Comparison of ENCODE assay signal across 12 cellular contexts in genomic region chr11:72776844-72777754, GRCh38. TPM values are rescaled to one million over a fixed set of nuclear protein-coding genes. Genes with fewer than 3 reads are reported as not detected.
DNase-seq lines count a peak whose midpoint lies in the region; ATAC-seq and TF ChIP-seq lines count a peak whose summit lies in the region.
"Had no signal": no experiment of that assay in that cellular context is flagged by ENCODE, and none has a peak within 500 bp of the region (broad histone marks: within the 10 kb centered on the region; RNA-seq: fewer than 3 reads in every experiment).

No MANE protein-coding gene starts in this region.

- H3K9ac ChIP-seq in endodermal cell (ENCODE audit: extremely low read depth, low read length, poor library complexity, severe bottlenecking) (no peak overlapping the region), mesendoderm (ENCODE audit: low read length) (no peak overlapping the region)

- H3K4me2 ChIP-seq in mesendoderm (ENCODE audit: low read length), result no peak overlapping the region
- H3K4me2 ChIP-seq: A549 had no signal

- no peak overlapping the region for H4K8ac ChIP-seq in mesendoderm (ENCODE audit: low read depth, low read length)

- H3K4me1 Mint-ChIP-seq in endodermal cell, result peaks cover 6% of the 10 kb centered on the region
- H3K4me1 Mint-ChIP-seq in type B pancreatic cell (ENCODE audit: unreplicated experiment), result peaks cover 57% of the 10 kb centered on the region

- H3K27ac Mint-ChIP-seq in endodermal cell (no peak overlapping the region), type B pancreatic cell (peak overlapping the region; percentile 70)

- H3K4ac ChIP-seq in mesendoderm (ENCODE audit: low read depth, low read length), result no peak overlapping the region

- H2BK15ac ChIP-seq in mesendoderm (replicated peaks; ENCODE audit: low read depth), result no peak overlapping the region

- H2BK120ac ChIP-seq in mesendoderm (ENCODE audit: low read depth, low read length), result no peak overlapping the region

- H3K4me3 ChIP-seq in endodermal cell (ENCODE audit: low read length), result no peak overlapping the region
- H3K4me3 ChIP-seq in mesendoderm (ENCODE audit: low read length), result no peak overlapping the region
- H3K4me3 ChIP-seq: A549 had no signal

- no peak overlapping the region for H2AK5ac ChIP-seq in mesendoderm (ENCODE audit: low read length)

- H3K9me3 ChIP-seq in endodermal cell (ENCODE audit: control insufficient read depth, low read length), result no peaks in the 10 kb centered on the region
- H3K9me3 ChIP-seq: A549 had no signal

- H3K27me3 Mint-ChIP-seq in endodermal cell (ENCODE audit: insufficient read depth) (peaks cover 7% of the 10 kb centered on the region), type B pancreatic cell (no peaks in the 10 kb centered on the region)

- no peak overlapping the region for H3K4me3 Mint-ChIP-seq in endodermal cell
- H3K4me3 Mint-ChIP-seq in type B pancreatic cell, result peak overlapping the region; percentile 36

- no peaks in the 10 kb centered on the region for H3K79me1 ChIP-seq in mesendoderm (ENCODE audit: low read length)

- H3K23ac ChIP-seq in mesendoderm (ENCODE audit: low read length), result no peak overlapping the region

- H3K36me3 Mint-ChIP-seq in endodermal cell (ENCODE audit: low read depth), result peaks cover 5% of the 10 kb centered on the region
- peaks cover 6% of the 10 kb centered on the region for H3K36me3 Mint-ChIP-seq in type B pancreatic cell

- H3K4me1 ChIP-seq in endodermal cell (ENCODE audit: control insufficient read depth, insufficient read depth, low read length), result peaks cover 4% of the 10 kb centered on the region
- H3K4me1 ChIP-seq in mesendoderm (ENCODE audit: control insufficient read depth, low read depth, low read length), result peaks cover under 1% of the 10 kb centered on the region

- ATAC-seq in GM21390 (IDR thresholded peaks at IDR 0.05; ENCODE audit: unreplicated experiment), result no peak
- ATAC-seq: A549 had no signal

- peaks cover 14% of the 10 kb centered on the region for H3K27me3 ChIP-seq in endodermal cell (ENCODE audit: control insufficient read depth, insufficient read depth, low read length, poor library complexity, severe bottlenecking)
- no peaks in the 10 kb centered on the region for H3K27me3 ChIP-seq in mesendoderm (ENCODE audit: insufficient read depth, low read length, poor library complexity)

- TF ChIP-seq CTCF in endodermal cell (conservative IDR thresholded peaks at IDR 0.05) (no peak), type B pancreatic cell (conservative IDR thresholded peaks at IDR 0.05) (no peak)

- H2BK5ac ChIP-seq in mesendoderm (ENCODE audit: low read length), result no peak overlapping the region

- H3K18ac ChIP-seq in mesendoderm (ENCODE audit: low read length), result no peak overlapping the region

- no peak overlapping the region for H3K56ac ChIP-seq in mesendoderm (ENCODE audit: low read length)

- 90% methylated on average over 5 to 7 of the region's 7 CpGs for WGBS in endodermal cell (ENCODE audit: insufficient coverage in 1 of 2, insufficient read length in 1 of 2), 2 experiments
- no CpG with 5 or more reads among the region's 7 CpGs for WGBS in mesendoderm (ENCODE audit: extremely low coverage, insufficient coverage, low lambda C conversion rate)

- H3K36me3 ChIP-seq in endodermal cell (ENCODE audit: control insufficient read depth, insufficient read depth, low read length) (no peaks in the 10 kb centered on the region), mesendoderm (ENCODE audit: control insufficient read depth, insufficient read depth, low read length) (no peaks in the 10 kb centered on the region)

- peak; percentile 26 for DNase-seq in NCI-H510A treated with DMSO at 0.1 percent for 48 hours (lab: John Stamatoyannopoulos, UW)
- no peak for DNase-seq in NCI-H510A (lab: John Stamatoyannopoulos, UW)
- DNase-seq in endodermal cell, result peak; percentile 59
- DNase-seq in mesendoderm, result peak; percentile 43
- no peak for DNase-seq in type B pancreatic cell (ENCODE audit: extremely low spot score, unreplicated experiment)
- DNase-seq in 8988T, result no peak
- no peak for DNase-seq in SHP77 treated with DMSO at 0.1 percent for 48 hours (lab: John Stamatoyannopoulos, UW)
- DNase-seq: kidney glomerular epithelial cell, NCI-H1048, retina had no signal

- H3K27ac ChIP-seq in endodermal cell (ENCODE audit: low read depth, low read length), result peak overlapping the region; percentile 29
- H3K27ac ChIP-seq in mesendoderm (ENCODE audit: low read depth, low read length), result no peak overlapping the region
- H3K27ac ChIP-seq: A549 had no signal

- H4K5ac ChIP-seq in mesendoderm (ENCODE audit: low read length), result no peak overlapping the region

- no peaks in the 10 kb centered on the region for H3K79me2 ChIP-seq in mesendoderm (ENCODE audit: control insufficient read depth, insufficient read depth, low read length)

- no peaks in the 10 kb centered on the region for H3K9me3 Mint-ChIP-seq in endodermal cell
- H3K9me3 Mint-ChIP-seq in type B pancreatic cell, result no peaks in the 10 kb centered on the region

RNA-seq across cellular contexts. Expression of gene STARD10, which starts 16.7 kb away (rescaled TPM):
- total RNA-seq in endodermal cell, result 10 to 100 TPM; 32.2 to 33.3 TPM
- 23.2 TPM for polyA plus RNA-seq in endodermal cell (2013, experiment 1 of 2)
- 21.0 TPM for polyA plus RNA-seq in endodermal cell (2013, experiment 2 of 2)
- polyA plus RNA-seq in mesendoderm (2013, experiment 1 of 2), result 12.8 TPM
- polyA plus RNA-seq in mesendoderm (2013, experiment 2 of 2), result 13.7 TPM
- 170 and 313 TPM in 2 replicates for total RNA-seq in type B pancreatic cell (ENCODE audit: low replicate concordance)

RNA-seq across cellular contexts. Expression of gene ARAP1, which starts 24.9 kb away (rescaled TPM):
- total RNA-seq in endodermal cell (10 to 100 TPM; 74.4 to 88.3 TPM), type B pancreatic cell (ENCODE audit: low replicate concordance) (80.5 and 149 TPM in 2 replicates)
- polyA plus RNA-seq in endodermal cell (2013, experiment 1 of 2), result 33.5 TPM
- polyA plus RNA-seq in endodermal cell (2013, experiment 2 of 2), result 27.9 TPM
- polyA plus RNA-seq in mesendoderm (2013, experiment 1 of 2), result 29.0 TPM
- polyA plus RNA-seq in mesendoderm (2013, experiment 2 of 2), result 27.5 TPM

RNA-seq across cellular contexts. Expression of gene ATG16L2, which starts 37.1 kb away (rescaled TPM):
- total RNA-seq in endodermal cell, result 10 to 100 TPM; 32.2 to 34.2 TPM
- polyA plus RNA-seq in endodermal cell (2013, experiment 1 of 2), result 21.4 TPM
- polyA plus RNA-seq in endodermal cell (2013, experiment 2 of 2), result 15.2 TPM
- 2.2 TPM for polyA plus RNA-seq in mesendoderm (2013, experiment 1 of 2)
- 2.3 TPM for polyA plus RNA-seq in mesendoderm (2013, experiment 2 of 2)
- 26.3 and 29.5 TPM in 2 replicates for total RNA-seq in type B pancreatic cell (ENCODE audit: low replicate concordance)

Comparison
In these comparisons a context has a peak if more than half of its experiments do, and no peak if none do; other contexts are left out.
1. DNase-seq: peak in NCI-H510A treated with DMSO at 0.1 percent for 48 hours (single experiment), endodermal cell (single experiment) and mesendoderm (single experiment); none in NCI-H510A (single experiment), type B pancreatic cell (single experiment), 8988T (single experiment) and SHP77 treated with DMSO at 0.1 percent for 48 hours (single experiment).